In genomic region chr6:16168858-16169257, GRCh38 we compare ENCODE assay signal across 8 cellular contexts. TPM values are rescaled to one million over a fixed set of nuclear protein-coding genes. Genes with fewer than 3 reads are reported as not detected.
DNase-seq lines count a peak whose midpoint lies in the region; ATAC-seq and TF ChIP-seq lines count a peak whose summit lies in the region.

No MANE protein-coding gene starts in this region.

- peak in 8 of 11 experiments; percentile 10 to 58 (median 46) for TF ChIP-seq CTCF in spleen (IDR thresholded peaks at IDR 0.05 in 8 of 11, conservative IDR thresholded peaks at IDR 0.05 in 3 of 11)

- H3K4me3 ChIP-seq in spleen = no peak overlapping the region

- no peak overlapping the region for H3K4me3 Mint-ChIP-seq in IgD-negative memory B cell

- TF ChIP-seq POLR2A in spleen (IDR thresholded peaks at IDR 0.05) = no peak

- DNase-seq in DMS53 treated with DMSO at 0.1 percent for 48 hours (lab: John Stamatoyannopoulos, UW; ENCODE audit: unreplicated experiment) = peak; percentile 17
- peak; percentile 27 for DNase-seq in RKO (ENCODE audit: low spot score)
- DNase-seq in fibroblast of the conjunctiva (ENCODE audit: low read depth) = peak; percentile 41
- DNase-seq in spleen = no peak
- no peak for DNase-seq in stimulated activated CD4-positive, alpha-beta T cell treated with anti-CD3 and anti-CD28 coated beads, Interleukin-4, amount 100 ng/mL, for 4 hours
- DNase-seq in activated effector memory CD4-positive, alpha-beta T cell treated with anti-CD3 and anti-CD28 coated beads, Interleukin-2, amount 50 U/mL, for 16 hours = no peak

- H3K4me1 ChIP-seq in spleen = peaks cover 0 to 12% (median 5%) of the 10 kb centered on the region in 6 donors

- no peaks in the 10 kb centered on the region for H3K9me3 ChIP-seq in spleen

- H3K27me3 ChIP-seq in spleen (replicated peaks in 1 of 7) = no peaks in the 10 kb centered on the region

- no peak overlapping the region for H3K27ac ChIP-seq in spleen

- no peak for ATAC-seq in GM18498 (IDR thresholded peaks at IDR 0.05; ENCODE audit: unreplicated experiment)

- H3K27ac Mint-ChIP-seq in IgD-negative memory B cell = peak overlapping the region in 2 of 3 donors; percentile 9 to 28

- 46 to 67% (median 57%) methylated on average over 3 of the region's 3 CpGs for WGBS in spleen, 5 donors

- peaks cover 0 to 4% (median 2%) of the 10 kb centered on the region in 3 donors for H3K4me1 Mint-ChIP-seq in IgD-negative memory B cell

- peaks cover 2% of the 10 kb centered on the region for H3K36me3 Mint-ChIP-seq in IgD-negative memory B cell

- no peaks in the 10 kb centered on the region for H3K36me3 ChIP-seq in spleen

- intact Hi-C loops in spleen (cut with DNase I; ENCODE audit: low total_unique reads) = no loop called here

- H3K9me3 Mint-ChIP-seq in IgD-negative memory B cell = no peaks in the 10 kb centered on the region

- peaks cover 20% of the 10 kb centered on the region for H3K27me3 Mint-ChIP-seq in IgD-negative memory B cell

RNA-seq across cellular contexts. Expression of gene MYLIP, which starts 40.0 kb away (rescaled TPM):
- polyA plus RNA-seq in IgD-negative memory B cell (117 TPM), spleen (10 to 100 TPM; 12.5 to 21.2 (median 15.5) TPM)
- total RNA-seq in spleen = 10 to 100 TPM; 33.3 to 66.8 (median 50.9) TPM

Comparison
In these comparisons a context has a peak if more than half of its experiments do, and no peak if none do; other contexts are left out.
1. DNase-seq: peak in DMS53 treated with DMSO at 0.1 percent for 48 hours (single experiment), RKO (single experiment) and fibroblast of the conjunctiva (single experiment); none in spleen (single experiment), stimulated activated CD4-positive, alpha-beta T cell treated with anti-CD3 and anti-CD28 coated beads, Interleukin-4, amount 100 ng/mL, for 4 hours (0 of 2) and activated effector memory CD4-positive, alpha-beta T cell treated with anti-CD3 and anti-CD28 coated beads, Interleukin-2, amount 50 U/mL, for 16 hours (single experiment).